ENCODE assay signal across 22 cellular contexts in the genomic region with DNA sequence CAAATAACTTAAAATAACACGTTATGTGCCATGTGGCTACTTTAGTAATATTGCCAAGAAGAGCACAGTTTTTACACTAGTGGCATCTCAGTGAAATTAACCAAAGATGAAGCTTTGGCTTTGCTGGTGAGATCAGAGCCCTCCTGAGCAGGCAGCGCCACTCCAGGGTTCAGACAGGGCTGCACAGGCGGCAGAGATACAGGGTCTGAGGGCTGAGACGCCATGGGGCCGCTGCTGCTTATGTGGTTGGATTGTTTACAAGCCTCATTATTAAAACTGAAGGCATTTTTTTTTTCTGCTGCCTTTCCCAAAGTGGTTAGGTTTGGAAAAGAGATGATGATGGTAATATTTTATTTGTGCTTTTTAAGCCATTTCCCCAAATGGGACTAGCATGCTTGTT.
DNase-seq lines count a peak whose midpoint lies in the region; ATAC-seq and TF ChIP-seq lines count a peak whose summit lies in the region.
"Had no signal": no experiment of that assay in that cellular context is flagged by ENCODE, and none has a peak within 500 bp of the region (broad histone marks: within the 10 kb centered on the region; RNA-seq: fewer than 3 reads in every experiment).

No MANE protein-coding gene starts in this region.

- H3K4me3 ChIP-seq in mammary epithelial cell (replicated peaks in 1 of 3; ENCODE audit: insufficient read depth in 1 of 3, low read depth in 2 of 3, low read length in 3 of 3) (no peak overlapping the region), PC-3 (ENCODE audit: low read length) (no peak overlapping the region)
- H3K4me3 ChIP-seq in CD4-positive, alpha-beta memory T cell (ENCODE audit: low read length in 2 of 2): no peak overlapping the region
- H3K4me3 ChIP-seq: BLaER1, GM12878, GM23248, HAP-1 had no signal

- 95% methylated on average over 5 of the region's 5 CpGs for WGBS in mammary epithelial cell (ENCODE audit: low coverage, missing lambda C conversion rate)

- H3K27me3 ChIP-seq in mammary epithelial cell (ENCODE audit: insufficient read depth, low read length) (no peaks in the 10 kb centered on the region), PC-3 (ENCODE audit: low read length) (no peaks in the 10 kb centered on the region)
- no peaks in the 10 kb centered on the region for H3K27me3 ChIP-seq in CD4-positive, alpha-beta memory T cell (ENCODE audit: insufficient read depth, low read length)
- H3K27me3 ChIP-seq: BLaER1 had no signal

- H3K9me3 Mint-ChIP-seq in MCF 10A (ENCODE audit: unreplicated experiment) (no peaks in the 10 kb centered on the region), glutamatergic neuron (ENCODE audit: unreplicated experiment) (peaks cover 3% of the 10 kb centered on the region)
- H3K9me3 Mint-ChIP-seq in CD4-positive, alpha-beta memory T cell: no peaks in the 10 kb centered on the region
- H3K9me3 Mint-ChIP-seq: CD4-positive, alpha-beta T cell had no signal

- BruUV-seq in MCF 10A (replicated peaks; lab: Mats Ljungman, UMichigan) (no TSS peak), mammary epithelial cell (replicated peaks; lab: Mats Ljungman, UMichigan) (no TSS peak), PC-3 (replicated peaks; lab: Mats Ljungman, UMichigan) (TSS peak; percentile 9)

- H3K4me2 ChIP-seq in mammary epithelial cell (ENCODE audit: insufficient read depth, low read depth, low read length) (no peak overlapping the region), PC-3 (ENCODE audit: low read length) (no peak overlapping the region)
- H3K4me2 ChIP-seq: BLaER1 had no signal

- H3K9me3 ChIP-seq in mammary epithelial cell (replicated peaks; ENCODE audit: insufficient read depth, low read length) (no peaks in the 10 kb centered on the region), PC-3 (ENCODE audit: low read length) (no peaks in the 10 kb centered on the region)
- H3K9me3 ChIP-seq in CD4-positive, alpha-beta memory T cell (ENCODE audit: control insufficient read depth in 1 of 2, low read length in 2 of 2): no peaks in the 10 kb centered on the region
- H3K9me3 ChIP-seq: BLaER1, Caco-2, HAP-1 had no signal

- no peaks in the 10 kb centered on the region for H3K9me2 ChIP-seq in PC-3 (replicated peaks; ENCODE audit: low read length)

- dilution Hi-C loops in mammary epithelial cell (cut with HindIII; ENCODE audit: low sequenced_read_pairs): loop anchor here (5.0 kb wide), 1 partner anchor 69 kb away; the partner anchor contains the start of gene DNAJB6

- CTCF ChIA-PET in MCF 10A (lab: Yijun Ruan, JAX): interaction anchor here (0.5 to 3.4 kb wide), 3 partner anchors 18 to 124 kb away, joined by 4 to 19 read pairs (median 5); no protein-coding TSS in a partner anchor
- CTCF ChIA-PET in mammary epithelial cell (lab: Charles Lee; ENCODE audit: low non-redundant PET): no interaction called here
- CTCF ChIA-PET in PC-3 (lab: Charles Lee): no interaction called here
- CTCF ChIA-PET in CD4-positive, alpha-beta memory T cell (lab: Charles Lee; ENCODE audit: partially characterized antibody): no interaction called here

- DNase-seq in MCF 10A (ENCODE audit: unreplicated experiment) (no peak), mammary epithelial cell (no peak), PC-3 (no peak), glutamatergic neuron (no peak), NCI-H2107 (lab: John Stamatoyannopoulos, UW) (no peak), NCI-H226 (no peak)
- DNase-seq in CD4-positive, alpha-beta memory T cell: no peak
- DNase-seq: Caco-2; CD4-positive, alpha-beta T cell; DND-41; GM23248; KBM-7; NCI-H1092 treated with DMSO at 0.1 percent for 48 hours; NCI-H1436 treated with DMSO at 0.1 percent for 48 hours; NCI-H2029; NCI-H345; NCI-H524; NCI-H774; Right ventricle myocardium superior had no signal

- H3K27me3 Mint-ChIP-seq in MCF 10A (ENCODE audit: insufficient read depth, unreplicated experiment) (no peaks in the 10 kb centered on the region), glutamatergic neuron (ENCODE audit: unreplicated experiment) (peaks cover 8% of the 10 kb centered on the region)
- H3K27me3 Mint-ChIP-seq in CD4-positive, alpha-beta memory T cell: no peaks in the 10 kb centered on the region
- H3K27me3 Mint-ChIP-seq: CD4-positive, alpha-beta T cell had no signal

- H3K27ac ChIP-seq in mammary epithelial cell (ENCODE audit: insufficient read depth, low read depth, low read length) (no peak overlapping the region), PC-3 (ENCODE audit: low read length) (no peak overlapping the region)
- H3K27ac ChIP-seq in CD4-positive, alpha-beta memory T cell (ENCODE audit: low read depth, low read length): no peak overlapping the region
- H3K27ac ChIP-seq: BLaER1, GM23248 had no signal

- no peak overlapping the region for H2AFZ ChIP-seq in mammary epithelial cell (ENCODE audit: low read depth, low read length)
- H2AFZ ChIP-seq in PC-3 (ENCODE audit: low read length): no peak overlapping the region
- H2AFZ ChIP-seq: GM23248 had no signal

- H3K36me3 ChIP-seq in mammary epithelial cell (ENCODE audit: insufficient read depth, low read length) (peaks cover 28% of the 10 kb centered on the region), PC-3 (ENCODE audit: low read depth, low read length) (peaks cover 20% of the 10 kb centered on the region)
- H3K36me3 ChIP-seq in CD4-positive, alpha-beta memory T cell (ENCODE audit: insufficient read depth, low read length): peaks cover 31% of the 10 kb centered on the region

- intact Hi-C loops in MCF 10A (cut with micrococcal nuclease) (no loop called here), mammary epithelial cell (cut with micrococcal nuclease) (no loop called here), PC-3 (cut with micrococcal nuclease) (no loop called here)
- intact Hi-C loops in CD4-positive, alpha-beta memory T cell (cut with micrococcal nuclease): no loop called here

- H3K4me1 Mint-ChIP-seq in MCF 10A (ENCODE audit: insufficient read depth, unreplicated experiment): peaks cover 19% of the 10 kb centered on the region
- peaks cover 13% of the 10 kb centered on the region for H3K4me1 Mint-ChIP-seq in glutamatergic neuron (ENCODE audit: low read depth, unreplicated experiment)
- H3K4me1 Mint-ChIP-seq in CD4-positive, alpha-beta memory T cell: peaks cover 8 to 25% (median 13%) of the 10 kb centered on the region in 4 donors

- ATAC-seq in PC-3: no peak
- ATAC-seq: GM12878 had no signal

- no peak overlapping the region for H3K9ac ChIP-seq in mammary epithelial cell (ENCODE audit: insufficient read depth, low read length)
- H3K9ac ChIP-seq in PC-3 (ENCODE audit: low read length): no peak overlapping the region
- H3K9ac ChIP-seq: BLaER1, GM23248 had no signal

- peak overlapping the region; percentile 35 for H3K27ac Mint-ChIP-seq in MCF 10A (ENCODE audit: low read depth, unreplicated experiment)
- peak overlapping the region; percentile 48 for H3K27ac Mint-ChIP-seq in glutamatergic neuron (ENCODE audit: unreplicated experiment)
- H3K27ac Mint-ChIP-seq in CD4-positive, alpha-beta memory T cell: peak overlapping the region in 2 of 7 donors; percentile 9 to 74
- H3K27ac Mint-ChIP-seq: CD4-positive, alpha-beta T cell had no signal

- H3K79me2 ChIP-seq in mammary epithelial cell (ENCODE audit: insufficient read depth, low read length) (peaks cover 5% of the 10 kb centered on the region), PC-3 (ENCODE audit: low read length) (no peaks in the 10 kb centered on the region)

- H3K36me3 Mint-ChIP-seq in MCF 10A (ENCODE audit: insufficient read depth, unreplicated experiment) (peaks cover 89% of the 10 kb centered on the region), glutamatergic neuron (ENCODE audit: unreplicated experiment) (no peaks in the 10 kb centered on the region)
- peaks cover 33 to 53% of the 10 kb centered on the region in 2 donors for H3K36me3 Mint-ChIP-seq in CD4-positive, alpha-beta memory T cell

- H3K4me1 ChIP-seq in mammary epithelial cell (ENCODE audit: insufficient read depth, low read length) (peaks cover 27% of the 10 kb centered on the region), PC-3 (ENCODE audit: insufficient read depth, low read length) (peaks cover 12% of the 10 kb centered on the region)
- peaks cover 12% of the 10 kb centered on the region for H3K4me1 ChIP-seq in CD4-positive, alpha-beta memory T cell (ENCODE audit: insufficient read depth, low read length)
- H3K4me1 ChIP-seq: Caco-2 had no signal

- no peak overlapping the region for H3K4me3 Mint-ChIP-seq in MCF 10A (ENCODE audit: unreplicated experiment)
- H3K4me3 Mint-ChIP-seq in glutamatergic neuron (ENCODE audit: unreplicated experiment): peak overlapping the region; percentile 23
- H3K4me3 Mint-ChIP-seq in CD4-positive, alpha-beta memory T cell: no peak overlapping the region
- H3K4me3 Mint-ChIP-seq: CD4-positive, alpha-beta T cell had no signal

- H4K20me1 ChIP-seq in mammary epithelial cell (ENCODE audit: insufficient read depth, low read length): no peaks in the 10 kb centered on the region
- H4K20me1 ChIP-seq in PC-3 (ENCODE audit: low read length): no peaks in the 10 kb centered on the region
- H4K20me1 ChIP-seq: BLaER1 had no signal

- in situ Hi-C loops in mammary epithelial cell (cut with MboI; ENCODE audit: low sequenced_read_pairs in 2 of 2): no loop called here

- TF ChIP-seq CTCF in MCF 10A (IDR thresholded peaks at IDR 0.05; ENCODE audit: unreplicated experiment) (no peak), mammary epithelial cell (conservative IDR thresholded peaks at IDR 0.05 in 1 of 2, IDR thresholded peaks at IDR 0.05 in 1 of 2; ENCODE audit: extremely low read depth in 1 of 2, insufficient read depth in 1 of 2, low read depth in 1 of 2, low read length in 2 of 2) (no peak), PC-3 (conservative IDR thresholded peaks at IDR 0.05; ENCODE audit: low read depth, low read length) (no peak), glutamatergic neuron (IDR thresholded peaks at IDR 0.05; ENCODE audit: partially characterized antibody, unreplicated experiment) (no peak)

- POLR2A ChIA-PET in MCF 10A (lab: Yijun Ruan, JAX): no interaction called here
- POLR2A ChIA-PET in PC-3 (lab: Charles Lee; ENCODE audit: unreplicated experiment): no interaction called here
- POLR2A ChIA-PET in CD4-positive, alpha-beta memory T cell (lab: Charles Lee; ENCODE audit: partially characterized antibody): no interaction called here

- H3F3A ChIP-seq in PC-3 (ENCODE audit: low read length, unreplicated experiment): no peaks in the 10 kb centered on the region
